1 cellular context compared by ENCODE assay signal in genomic region chr10:49941447-49942338, GRCh38.
TF ChIP-seq lines count a peak whose summit lies in the region.
"Not testable (repeated sequence)": the region's sequence is repeated elsewhere in the genome, so short reads cannot be mapped to it uniquely, and the experiment has no call there.

Gene PARG (minus strand): TSS chr10:49942027. CDS start chr10:49941725, 302 bp downstream.
Gene TIMM23B (plus strand): TSS chr10:49942053. CDS start chr10:49942195, 142 bp downstream.

TF ChIP-seq in HepG2, 621 proteins besides CTCF, POLR2A, EP300 and RAD21 (continued from another document and continues in another):
- TF ChIP-seq ZNF687 (CRISPR knock-in tag; IDR thresholded peaks at IDR 0.05) (peak; percentile 94), HNRNPLL (IDR thresholded peaks at IDR 0.05; ENCODE audit: low read depth, low read length, poor library complexity, severe bottlenecking) (peak; percentile 61), PAXIP1 (CRISPR knock-in tag; conservative IDR thresholded peaks at IDR 0.05) (peak; percentile 23; the same call in 1 of the 2 replicates), TAF1 (CRISPR knock-in tag; IDR thresholded peaks at IDR 0.05) (peak; percentile 77; the same call in 1 of the 2 replicates), RFXAP (CRISPR knock-in tag; IDR thresholded peaks at IDR 0.05; ENCODE audit: borderline replicate concordance) (peak; percentile 45; the same call in 1 of the 2 replicates), ARID4A (CRISPR knock-in tag; IDR thresholded peaks at IDR 0.05; ENCODE audit: borderline replicate concordance) (peak; percentile 94; the same call in 1 of the 2 replicates), ZNF678 (CRISPR knock-in tag; IDR thresholded peaks at IDR 0.05) (0 out of 2 replicates have a peak, but pooled peaks have one; percentile 46), ZNF275 (CRISPR knock-in tag; IDR thresholded peaks at IDR 0.05; ENCODE audit: borderline replicate concordance) (peak; percentile 49; the same call in 1 of the 2 replicates), ZSCAN29 (CRISPR knock-in tag; conservative IDR thresholded peaks at IDR 0.05) (peak; percentile 66; the same call in 1 of the 2 replicates), IRF2 (CRISPR knock-in tag; IDR thresholded peaks at IDR 0.05) (peak; percentile 78), NR2F6 (CRISPR knock-in tag; IDR thresholded peaks at IDR 0.05) (peak; percentile 16; the same call in 1 of the 2 replicates), ZHX2 (CRISPR knock-in tag; IDR thresholded peaks at IDR 0.05; ENCODE audit: borderline replicate concordance) (0 out of 2 replicates have a peak, but pooled peaks have one; percentile 64), ZNF510 (CRISPR knock-in tag; IDR thresholded peaks at IDR 0.05; ENCODE audit: low read depth) (peak; percentile 59; the same call in 1 of the 2 replicates), ATF4 (CRISPR knock-in tag; IDR thresholded peaks at IDR 0.05) (peak in 1 of 2 experiments; percentile 49; a peak in 2 of 4 replicates), STAG1 (CRISPR knock-in tag; IDR thresholded peaks at IDR 0.05) (peak; percentile 24; the same call in 1 of the 2 replicates), MAX (IDR thresholded peaks at IDR 0.05) (peak; percentile 79), MED13 (CRISPR knock-in tag; IDR thresholded peaks at IDR 0.05) (peak; percentile 53; the same call in 1 of the 2 replicates), FOXK1 (CRISPR knock-in tag; IDR thresholded peaks at IDR 0.05; ENCODE audit: borderline replicate concordance, low read depth) (peak; percentile 31; the same call in 1 of the 2 replicates), ZNF276 (CRISPR knock-in tag; IDR thresholded peaks at IDR 0.05; ENCODE audit: low read depth) (peak; percentile 71; the same call in 1 of the 2 replicates), IKZF5 (CRISPR knock-in tag; IDR thresholded peaks at IDR 0.05) (0 out of 2 replicates have a peak, but pooled peaks have one; percentile 21), GFI1 (CRISPR knock-in tag; IDR thresholded peaks at IDR 0.05; ENCODE audit: borderline replicate concordance) (peak; percentile 70; the same call in 1 of the 2 replicates), RXRA (CRISPR knock-in tag; IDR thresholded peaks at IDR 0.05) (peak; percentile 25), ZSCAN9 (CRISPR knock-in tag; IDR thresholded peaks at IDR 0.05; ENCODE audit: borderline replicate concordance) (peak; percentile 35; the same call in 1 of the 2 replicates), FOXM1 (CRISPR knock-in tag; IDR thresholded peaks at IDR 0.05) (peak; percentile 12; the same call in 1 of the 2 replicates)
- TF ChIP-seq NR2F6 (IDR thresholded peaks at IDR 0.05); ZHX2 (IDR thresholded peaks at IDR 0.05; ENCODE audit: low read depth): not testable (repeated sequence)
